In genomic region chr12:90883456-90883855, GRCh38 we compare ENCODE assay signal across 4 cellular contexts.
TF ChIP-seq lines count a peak whose summit lies in the region.

No MANE protein-coding gene starts in this region.

TF ChIP-seq in HepG2, 621 proteins besides CTCF, POLR2A, EP300 and RAD21:
- TF ChIP-seq ATM (IDR thresholded peaks at IDR 0.05; ENCODE audit: borderline replicate concordance) (no peak), HMG20B (CRISPR knock-in tag; conservative IDR thresholded peaks at IDR 0.05) (no peak), SPEN (CRISPR knock-in tag; IDR thresholded peaks at IDR 0.05; ENCODE audit: low read depth) (no peak), ZMAT3 (CRISPR knock-in tag; conservative IDR thresholded peaks at IDR 0.05) (no peak), TOPORS (CRISPR knock-in tag; IDR thresholded peaks at IDR 0.05) (no peak), ZIK1 (CRISPR knock-in tag; IDR thresholded peaks at IDR 0.05; ENCODE audit: borderline replicate concordance, low read depth) (no peak), MAFK (conservative IDR thresholded peaks at IDR 0.05 in 1 of 2, IDR thresholded peaks at IDR 0.05 in 1 of 2; ENCODE audit: low read length in 2 of 2) (peak; percentile 80 to 82), PHB2 (IDR thresholded peaks at IDR 0.05; ENCODE audit: partially characterized antibody) (no peak), LBX2 (CRISPR knock-in tag; IDR thresholded peaks at IDR 0.05; ENCODE audit: borderline replicate concordance) (no peak), BHLHE40 (IDR thresholded peaks at IDR 0.05; ENCODE audit: low read length) (no peak), ZNF274 (CRISPR knock-in tag; IDR thresholded peaks at IDR 0.05) (no peak), MAFF (IDR thresholded peaks at IDR 0.05; ENCODE audit: low read depth, low read length) (peak; percentile 77), SNAPC2 (CRISPR knock-in tag; IDR thresholded peaks at IDR 0.05) (no peak), PLSCR1 (CRISPR knock-in tag; IDR thresholded peaks at IDR 0.05; ENCODE audit: borderline replicate concordance) (no peak), HCFC1 (IDR thresholded peaks at IDR 0.05; ENCODE audit: low read depth, low read length) (no peak)

TF ChIP-seq in A549, 52 proteins besides CTCF, POLR2A, EP300 and RAD21:
- no peak for TF ChIP-seq CHD4 (IDR thresholded peaks at IDR 0.05; ENCODE audit: borderline replicate concordance)
- no peak for TF ChIP-seq PBX3 (IDR thresholded peaks at IDR 0.05)
- TF ChIP-seq MAFK (IDR thresholded peaks at IDR 0.05; ENCODE audit: partially characterized antibody): peak; percentile 79
- TF ChIP-seq NPAS2 (CRISPR knock-in tag; IDR thresholded peaks at IDR 0.05; ENCODE audit: borderline replicate concordance): no peak
TF ChIP-seq in A549: peak in this region for 1.

TF ChIP-seq in IMR-90, 13 proteins besides CTCF, POLR2A, EP300 and RAD21:
- TF ChIP-seq USF2 (IDR thresholded peaks at IDR 0.05; ENCODE audit: low read depth, low read length) (no peak), MAFK (IDR thresholded peaks at IDR 0.05; ENCODE audit: low read depth, low read length) (peak; percentile 71), RFX5 (IDR thresholded peaks at IDR 0.05; ENCODE audit: low read depth, low read length) (no peak)

TF ChIP-seq in K562, 482 proteins besides CTCF, POLR2A, EP300 and RAD21:
- TF ChIP-seq PREB (CRISPR knock-in tag; IDR thresholded peaks at IDR 0.05) (no peak), SRSF1 (IDR thresholded peaks at IDR 0.05; ENCODE audit: low read depth, low read length) (no peak), KLF6 (CRISPR knock-in tag; IDR thresholded peaks at IDR 0.05; ENCODE audit: borderline replicate concordance) (no peak), ETS1 (conservative IDR thresholded peaks at IDR 0.05; ENCODE audit: control insufficient read depth, low read depth, low read length) (no peak), DMBX1 (CRISPR knock-in tag; IDR thresholded peaks at IDR 0.05; ENCODE audit: borderline replicate concordance) (no peak), ZNF57 (CRISPR knock-in tag; IDR thresholded peaks at IDR 0.05) (no peak), C11orf30 (IDR thresholded peaks at IDR 0.05; ENCODE audit: low read depth) (peak; percentile 14; the same call in 1 of the 2 replicates), RBM14 (IDR thresholded peaks at IDR 0.05; ENCODE audit: borderline replicate concordance, insufficient read depth, low read depth, low read length) (no peak), NELFE (IDR thresholded peaks at IDR 0.05; ENCODE audit: insufficient read depth, insufficient read length) (no peak), RHOXF2B (CRISPR knock-in tag; conservative IDR thresholded peaks at IDR 0.05) (no peak), ELF1 (tag; IDR thresholded peaks at IDR 0.05) (no peak), ZNF316 (IDR thresholded peaks at IDR 0.05) (peak; percentile 18; the same call in 1 of the 2 replicates), SRSF7 (optimal IDR thresholded peaks at IDR 0.05; ENCODE audit: low read depth, low read length) (no peak), MBD2 (IDR thresholded peaks at IDR 0.05; ENCODE audit: borderline replicate concordance, low read depth) (no peak), MAFG (tag; conservative IDR thresholded peaks at IDR 0.05) (0 out of 2 replicates have a peak, but pooled peaks have one; percentile 19), ZNF740 (CRISPR knock-in tag; IDR thresholded peaks at IDR 0.05) (no peak), ZNF740 (tag; IDR thresholded peaks at IDR 0.05) (no peak), ID3 (CRISPR knock-in tag; IDR thresholded peaks at IDR 0.05) (no peak), ID3 (tag; IDR thresholded peaks at IDR 0.05) (no peak), CBX5 (IDR thresholded peaks at IDR 0.05; ENCODE audit: borderline replicate concordance, low read depth) (no peak), POU5F1 (IDR thresholded peaks at IDR 0.05; ENCODE audit: borderline replicate concordance, low read depth, low read length, partially characterized antibody) (no peak), ZNF311 (CRISPR knock-in tag; IDR thresholded peaks at IDR 0.05) (no peak), ZNF586 (CRISPR knock-in tag; conservative IDR thresholded peaks at IDR 0.05) (no peak), U2AF2 (optimal IDR thresholded peaks at IDR 0.05; ENCODE audit: low read depth, low read length) (no peak), NCOA6 (IDR thresholded peaks at IDR 0.05) (no peak), ZNF133 (CRISPR knock-in tag; IDR thresholded peaks at IDR 0.05) (no peak), SMARCE1 (IDR thresholded peaks at IDR 0.05) (no peak), ZNF143 (CRISPR knock-in tag; IDR thresholded peaks at IDR 0.05) (no peak)
